ENCODE assay signal across 18 cellular contexts in the genomic region with DNA sequence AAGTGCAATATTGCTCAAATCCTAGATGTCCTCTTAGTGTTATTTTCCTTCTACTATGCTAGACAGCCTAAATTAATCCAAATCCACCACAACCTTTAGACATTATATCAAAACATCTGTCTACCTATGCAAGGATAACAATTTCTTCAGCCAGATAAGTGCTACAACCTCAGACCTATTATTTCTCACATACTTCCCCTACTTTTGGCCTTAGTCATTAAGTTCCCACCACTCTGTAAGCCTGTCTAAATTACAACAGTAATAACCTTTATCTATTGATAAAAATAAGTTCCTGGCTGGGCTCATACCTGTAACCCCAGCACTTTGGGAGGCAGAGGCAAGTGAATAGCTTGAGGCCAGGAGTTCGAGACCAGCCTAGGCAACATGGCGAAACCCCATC.
"Had no signal": no experiment of that assay in that cellular context is flagged by ENCODE, and none has a peak within 500 bp of the region (broad histone marks: within the 10 kb centered on the region; RNA-seq: fewer than 3 reads in every experiment).

No MANE protein-coding gene starts in this region.

- H3K27ac ChIP-seq: brain microvascular endothelial cell, coronary artery, gastrocnemius medialis, heart left ventricle, neural progenitor cell, psoas muscle, sigmoid colon, thyroid gland, VCaP had no signal

- DNase-seq: activated CD4-positive, CD25-positive, alpha-beta regulatory T cell treated with anti-CD3 and anti-CD28 coated beads, Interleukin-2, amount 50 U/mL, for 72 hours; activated naive CD8-positive, alpha-beta T cell treated with anti-CD3 and anti-CD28 coated beads for 36 hours; brain microvascular endothelial cell; gastrocnemius medialis; heart left ventricle; mesendoderm; naive thymus-derived CD4-positive, alpha-beta T cell; psoas muscle; sigmoid colon; stimulated activated CD4-positive, alpha-beta T cell treated with anti-CD3 and anti-CD28 coated beads, Interleukin-1b, Interleukin-23, amount 100 ng/mL, for 48 hours; stimulated activated CD8-positive, alpha-beta memory T cell treated with anti-CD3 and anti-CD28 coated beads, Interleukin-4, amount 100 ng/mL, for 48 hours; stimulated activated naive CD4-positive, alpha-beta T cell; SW 1271; T-helper 2 cell; thyroid gland had no signal
